Comparison of ENCODE assay signal across 17 cellular contexts in the genomic region with DNA sequence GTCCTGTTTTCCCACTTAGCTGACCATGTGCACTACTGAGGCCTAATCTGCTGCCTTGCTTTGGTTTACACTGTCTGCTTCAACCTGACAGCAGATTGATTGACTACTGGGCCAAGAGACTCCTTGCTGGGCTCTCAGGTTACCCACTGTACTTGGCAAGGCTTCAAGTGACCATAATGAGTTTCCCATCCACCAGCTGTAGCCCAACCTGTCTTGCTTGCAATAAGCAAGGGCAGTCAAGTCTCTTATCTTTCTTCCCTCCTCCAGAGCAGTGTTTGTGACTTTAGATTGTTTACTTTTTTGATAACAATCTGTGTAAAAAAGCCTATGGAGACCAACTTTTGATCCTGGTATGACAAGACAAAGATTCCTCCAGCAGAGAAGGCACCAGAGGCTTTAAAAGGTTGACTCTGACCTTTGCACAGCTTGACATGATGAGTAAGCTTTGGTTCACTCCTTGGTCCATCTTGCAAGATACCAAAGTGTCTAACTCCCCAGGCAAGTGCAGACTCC.
A peak's percentile ranks its signal among the peaks of the same experiment; 100 is the strongest.
DNase-seq lines count a peak whose midpoint lies in the region; ATAC-seq and TF ChIP-seq lines count a peak whose summit lies in the region.
"Had no signal": no experiment of that assay in that cellular context is flagged by ENCODE, and none has a peak within 500 bp of the region (broad histone marks: within the 10 kb centered on the region; RNA-seq: fewer than 3 reads in every experiment).

No MANE protein-coding gene starts in this region.

- no peak overlapping the region for H3K9ac ChIP-seq in neuronal stem cell (ENCODE audit: low read depth, low read length, poor library complexity)

- no peaks in the 10 kb centered on the region for H3K79me2 ChIP-seq in OCI-LY7 (ENCODE audit: insufficient read depth, low read depth, low read length)

- H2BK12ac ChIP-seq in neuronal stem cell (ENCODE audit: low read length) = no peak overlapping the region

- intact Hi-C loops in OCI-LY7 (cut with micrococcal nuclease; ENCODE audit: unreplicated experiment) = no loop called here

- no peaks in the 10 kb centered on the region for H3K79me1 ChIP-seq in neuronal stem cell (ENCODE audit: low read depth, low read length)

- H3K27ac ChIP-seq in neuronal stem cell (replicated peaks; ENCODE audit: low read length) (no peak overlapping the region), OCI-LY7 (ENCODE audit: low read depth, low read length, poor library complexity, severe bottlenecking) (no peak overlapping the region)
- H3K27ac ChIP-seq: pancreas had no signal

- no peak overlapping the region for H4K91ac ChIP-seq in neuronal stem cell (ENCODE audit: low read depth, low read length, poor library complexity)

- no peaks in the 10 kb centered on the region for H3K36me3 ChIP-seq in neuronal stem cell (replicated peaks in 1 of 2; ENCODE audit: control insufficient read depth in 2 of 2, insufficient read depth in 2 of 2, low read length in 2 of 2)
- no peaks in the 10 kb centered on the region for H3K36me3 ChIP-seq in OCI-LY7 (ENCODE audit: insufficient read depth, low read length)
- H3K36me3 ChIP-seq: pancreas had no signal

- H3K9me3 ChIP-seq in neuronal stem cell (replicated peaks in 1 of 2; ENCODE audit: control insufficient read depth in 2 of 2, insufficient read depth in 1 of 2, low read depth in 1 of 2, low read length in 2 of 2) = no peaks in the 10 kb centered on the region
- no peaks in the 10 kb centered on the region for H3K9me3 ChIP-seq in OCI-LY7 (ENCODE audit: low read length)
- H3K9me3 ChIP-seq: pancreas had no signal

- H3K23ac ChIP-seq in neuronal stem cell (ENCODE audit: low read depth, low read length, poor library complexity) = no peak overlapping the region

- H4K8ac ChIP-seq in neuronal stem cell (ENCODE audit: low read depth, low read length) = no peak overlapping the region

- no peaks in the 10 kb centered on the region for H3K27me3 ChIP-seq in neuronal stem cell (ENCODE audit: control insufficient read depth in 3 of 3, insufficient read depth in 3 of 3, low read depth in 1 of 3, low read length in 3 of 3)
- H3K27me3 ChIP-seq: pancreas had no signal

- no peak overlapping the region for H3K18ac ChIP-seq in neuronal stem cell (ENCODE audit: low read length)

- H4K20me1 ChIP-seq in OCI-LY7 (ENCODE audit: insufficient read depth, low read length) = no peaks in the 10 kb centered on the region

- no peak for ATAC-seq in GM18511 (IDR thresholded peaks at IDR 0.05; ENCODE audit: unreplicated experiment)
- ATAC-seq: activated CD4-positive, CD25-positive, alpha-beta regulatory T cell treated with anti-CD3 and anti-CD28 coated beads, Interleukin-2, amount 50 U/mL, for 24 hours; pancreas had no signal

- no peak for TF ChIP-seq CTCF in OCI-LY7 (conservative IDR thresholded peaks at IDR 0.05; ENCODE audit: low read length)

- H3K4me1 ChIP-seq in neuronal stem cell (ENCODE audit: control insufficient read depth in 2 of 2, insufficient read depth in 1 of 2, low read depth in 1 of 2, low read length in 2 of 2) (peaks cover 0 to 3% of the 10 kb centered on the region in 2 donors), OCI-LY7 (ENCODE audit: insufficient read depth, low read length, poor library complexity, severe bottlenecking) (no peaks in the 10 kb centered on the region)
- H3K4me1 ChIP-seq: pancreas had no signal

- H3K4me3 ChIP-seq in neuronal stem cell (ENCODE audit: low read length in 2 of 2) (no peak overlapping the region), OCI-LY7 (ENCODE audit: low read depth, low read length, poor library complexity, severe bottlenecking) (no peak overlapping the region)
- H3K4me3 ChIP-seq: pancreas had no signal

- no peaks in the 10 kb centered on the region for H3K9me2 ChIP-seq in OCI-LY7 (ENCODE audit: insufficient read depth, low read length)

- POLR2A ChIA-PET in OCI-LY7 (lab: Charles Lee) = interaction anchor here (0.6 kb wide), 1 partner anchor 12 kb away, joined by 3 read pairs; no protein-coding TSS in a partner anchor

- H3K4me2 ChIP-seq in neuronal stem cell (ENCODE audit: insufficient read depth, low read length, poor library complexity, severe bottlenecking) = no peak overlapping the region
- no peak overlapping the region for H3K4me2 ChIP-seq in OCI-LY7 (ENCODE audit: low read length)

- no peak overlapping the region for H2AK5ac ChIP-seq in neuronal stem cell (ENCODE audit: low read depth, low read length)

- H2AFZ ChIP-seq in neuronal stem cell (ENCODE audit: low read length) (no peak overlapping the region), OCI-LY7 (ENCODE audit: low read length) (no peak overlapping the region)

- no peak overlapping the region for H2BK120ac ChIP-seq in neuronal stem cell (ENCODE audit: low read depth, low read length)

- CTCF ChIA-PET in OCI-LY7 (lab: Charles Lee; ENCODE audit: unreplicated experiment) = no interaction called here

- no TSS peak for BruUV-seq in OCI-LY7 (replicated peaks; lab: Mats Ljungman, UMichigan)

- H2BK5ac ChIP-seq in neuronal stem cell (ENCODE audit: low read length) = no peak overlapping the region

- H3K4ac ChIP-seq in neuronal stem cell (ENCODE audit: low read length) = no peak overlapping the region

- no peak overlapping the region for H2BK15ac ChIP-seq in neuronal stem cell (ENCODE audit: low read length)

- no peak overlapping the region for H3K14ac ChIP-seq in neuronal stem cell (ENCODE audit: low read length)

- peak; percentile 2 for DNase-seq in DMS79 (lab: John Stamatoyannopoulos, UW)
- peak; percentile 48 for DNase-seq in NCI-H1105 treated with DMSO at 0.1 percent for 48 hours (lab: John Stamatoyannopoulos, UW)
- peak; percentile 61 for DNase-seq in NCI-H82 (lab: John Stamatoyannopoulos, UW)
- peak; percentile 68 for DNase-seq in left kidney (ENCODE audit: low read depth, low spot score)
- DNase-seq in SKM-1 treated with dmso at 0.1 percent for 144 hours (lab: John Stamatoyannopoulos, UW; ENCODE audit: unreplicated experiment) = no peak
- no peak for DNase-seq in neuronal stem cell (ENCODE audit: low spot score)
- DNase-seq in OCI-LY7 (ENCODE audit: low spot score) = no peak
- DNase-seq: activated naive CD4-positive, alpha-beta T cell; dermis blood vessel endothelial cell; HFFc6; KBM-7; NCI-H146; pancreas; stimulated activated CD4-positive, alpha-beta T cell treated with anti-CD3 and anti-CD28 coated beads, Interleukin-4, amount 100 ng/mL, for 24 hours; T-helper 2 cell had no signal

Comparison
In these comparisons a context has a peak if more than half of its experiments do, and no peak if none do; other contexts are left out.
1. DNase-seq: peak in DMS79 (single experiment), NCI-H1105 treated with DMSO at 0.1 percent for 48 hours (single experiment), NCI-H82 (single experiment) and left kidney (single experiment); none in SKM-1 treated with dmso at 0.1 percent for 144 hours (single experiment), neuronal stem cell (single experiment) and OCI-LY7 (single experiment).